In the genomic region with DNA sequence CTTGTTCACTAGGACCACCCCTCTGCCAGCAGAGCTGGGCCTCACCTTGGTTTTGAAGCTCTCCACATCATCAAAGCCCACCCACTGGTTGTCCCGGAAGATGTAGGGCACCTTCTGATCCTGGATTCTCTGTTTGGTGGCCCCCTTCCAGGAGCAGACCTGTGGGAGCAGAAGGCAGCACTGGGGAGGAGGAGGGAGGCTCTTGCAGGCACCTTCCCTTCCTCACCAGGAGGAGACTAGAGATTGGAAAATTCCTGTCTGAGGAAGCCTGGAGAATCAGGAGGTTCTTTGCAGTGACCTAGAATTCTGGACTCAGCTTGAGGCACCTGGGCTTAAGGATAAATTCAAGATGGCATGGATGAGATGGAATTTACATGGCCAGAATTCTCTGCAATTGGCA, we compare ENCODE assay signal across 41 cellular contexts. TPM values are rescaled to one million over a fixed set of nuclear protein-coding genes. Genes with fewer than 3 reads are reported as not detected.
"Had no signal": no experiment of that assay in that cellular context is flagged by ENCODE, and none has a peak within 500 bp of the region (broad histone marks: within the 10 kb centered on the region; RNA-seq: fewer than 3 reads in every experiment).

No MANE protein-coding gene starts in this region.

- H3K4me3 Mint-ChIP-seq: activated CD4-positive, alpha-beta memory T cell treated with anti-CD3 and anti-CD28 coated beads, Interleukin-2, amount 10 ng/mL, durations not matched to agents 7 days and 5 days; activated CD4-positive, alpha-beta T cell treated with anti-CD3 and anti-CD28 coated beads for 36 hours; activated CD4-positive, alpha-beta T cell treated with anti-CD3 and anti-CD28 coated beads, Interleukin-2, amount 10 ng/mL, durations not matched to agents 7 days and 5 days; activated naive CD4-positive, alpha-beta T cell treated with anti-CD3 and anti-CD28 coated beads for 36 hours; activated naive CD8-positive, alpha-beta T cell; activated naive CD8-positive, alpha-beta T cell treated with anti-CD3 and anti-CD28 coated beads, Interleukin-2, amount 10 ng/mL, durations not matched to agents 7 days and 5 days; activated naive CD8-positive, alpha-beta T cell treated with anti-CD3 and anti-CD28 coated beads, Interleukin-2, amount 50 U/mL, for 24 hours; activated T-cell treated with anti-CD3 and anti-CD28 coated beads, Interleukin-2, amount 50 U/mL, for 4 hours; activated T-cell treated with anti-CD3 and anti-CD28 coated beads, Interleukin-2, amount 50 U/mL, for 72 hours; activated T-helper 1 cell treated with anti-CD3 and anti-CD28 coated beads, Interleukin-12 subunit alpha, Interleukin-12 subunit beta, Interleukin-2, Interleukin-4 antibody, amounts not matched to agents 30 ng/mL and 10 ng/mL and 1 ng/mL, durations not matched to agents 14 hours and 24 hours and 36 hours; activated T-helper 17 cell treated with anti-CD3 and anti-CD28 coated beads, Interleukin-2, amount 50 U/mL, for 72 hours; T-helper 1 cell treated with Interleukin-12 subunit alpha and Interleukin-12 subunit beta and Interleukin-4 antibody, amounts not matched to agents 30 μg/mL and 1 μg/mL, for 36 hours; T-helper 2 cell treated with Interferon-gamma antibody and Interleukin-4, amounts not matched to agents 5 μg/mL and 100 μg/mL, for 36 hours; WTC11 had no signal

- H3K36me3 Mint-ChIP-seq: activated naive CD8-positive, alpha-beta T cell; activated naive CD8-positive, alpha-beta T cell treated with anti-CD3 and anti-CD28 coated beads, Interleukin-2, amount 10 ng/mL, durations not matched to agents 7 days and 5 days; WTC11 had no signal

- H3K27me3 ChIP-seq: body of pancreas, breast epithelium had no signal

- H3K9me3 ChIP-seq: body of pancreas, breast epithelium had no signal

- H3K4me3 ChIP-seq: body of pancreas, breast epithelium had no signal

- H3K4me1 Mint-ChIP-seq: activated CD4-positive, alpha-beta memory T cell treated with anti-CD3 and anti-CD28 coated beads, Interleukin-2, amount 10 ng/mL, durations not matched to agents 7 days and 5 days; activated CD4-positive, alpha-beta T cell treated with anti-CD3 and anti-CD28 coated beads for 36 hours; activated CD4-positive, alpha-beta T cell treated with anti-CD3 and anti-CD28 coated beads, Interleukin-2, amount 10 ng/mL, durations not matched to agents 7 days and 5 days; activated naive CD8-positive, alpha-beta T cell treated with anti-CD3 and anti-CD28 coated beads, Interleukin-2, amount 50 U/mL, for 24 hours; activated T-helper 17 cell treated with anti-CD3 and anti-CD28 coated beads, Interleukin-2, amount 50 U/mL, for 72 hours had no signal

- H3K36me3 ChIP-seq: brain microvascular endothelial cell, breast epithelium, WERI-Rb-1 had no signal

- H3K9me3 Mint-ChIP-seq: activated CD4-positive, alpha-beta memory T cell treated with anti-CD3 and anti-CD28 coated beads, Interleukin-2, amount 10 ng/mL, durations not matched to agents 7 days and 5 days; activated CD4-positive, alpha-beta T cell treated with anti-CD3 and anti-CD28 coated beads, Interleukin-2, amount 10 ng/mL, durations not matched to agents 7 days and 5 days; activated naive CD4-positive, alpha-beta T cell treated with anti-CD3 and anti-CD28 coated beads for 36 hours; activated naive CD8-positive, alpha-beta T cell treated with anti-CD3 and anti-CD28 coated beads, Interleukin-2, amount 10 ng/mL, durations not matched to agents 7 days and 5 days; activated naive CD8-positive, alpha-beta T cell treated with anti-CD3 and anti-CD28 coated beads, Interleukin-2, amount 50 U/mL, for 24 hours; activated T-cell treated with anti-CD3 and anti-CD28 coated beads, Interleukin-2, amount 50 U/mL, for 4 hours; activated T-cell treated with anti-CD3 and anti-CD28 coated beads, Interleukin-2, amount 50 U/mL, for 72 hours; activated T-helper 1 cell treated with anti-CD3 and anti-CD28 coated beads, Interleukin-12 subunit alpha, Interleukin-12 subunit beta, Interleukin-2, Interleukin-4 antibody, amounts not matched to agents 30 ng/mL and 10 ng/mL and 1 ng/mL, durations not matched to agents 14 hours and 24 hours and 36 hours; activated T-helper 17 cell treated with anti-CD3 and anti-CD28 coated beads, Interleukin-2, amount 50 U/mL, for 72 hours; T-helper 1 cell treated with Interleukin-12 subunit alpha and Interleukin-12 subunit beta and Interleukin-4 antibody, amounts not matched to agents 30 μg/mL and 1 μg/mL, for 36 hours; T-helper 2 cell treated with Interferon-gamma antibody and Interleukin-4, amounts not matched to agents 5 μg/mL and 100 μg/mL, for 36 hours; WTC11 had no signal

- H3K27ac ChIP-seq: body of pancreas, brain microvascular endothelial cell, breast epithelium, WERI-Rb-1 had no signal

- DNase-seq: activated CD4-positive, alpha-beta memory T cell treated with anti-CD3 and anti-CD28 coated beads, Interleukin-2, amount 10 ng/mL, durations not matched to agents 7 days and 5 days; activated CD4-positive, alpha-beta T cell treated with anti-CD3 and anti-CD28 coated beads for 1 hour; activated CD4-positive, alpha-beta T cell treated with anti-CD3 and anti-CD28 coated beads for 36 hours; activated CD4-positive, alpha-beta T cell treated with anti-CD3 and anti-CD28 coated beads for 48 hours; activated CD4-positive, alpha-beta T cell treated with anti-CD3 and anti-CD28 coated beads, Interleukin-2, amount 10 ng/mL, durations not matched to agents 7 days and 5 days; activated CD4-positive, alpha-beta T cell treated with anti-CD3 and anti-CD28 coated beads, Interleukin-2, amount 50 U/mL, for 48 hours; activated CD4-positive, CD25-positive, alpha-beta regulatory T cell; activated CD8-positive, alpha-beta memory T cell treated with anti-CD3 and anti-CD28 coated beads, Interleukin-2, amount 50 U/mL, for 4 hours; activated effector memory CD4-positive, alpha-beta T cell treated with anti-CD3 and anti-CD28 coated beads, Interleukin-2, amount 50 U/mL, for 16 hours; activated gamma-delta T cell treated with Interleukin-2 at 50 U/mL for 16 hours; activated naive CD4-positive, alpha-beta T cell; activated naive CD4-positive, alpha-beta T cell treated with anti-CD3 and anti-CD28 coated beads, Interleukin-2, amount 50 U/mL, for 16 hours; activated naive CD8-positive, alpha-beta T cell treated with anti-CD3 and anti-CD28 coated beads, Interleukin-2, amount 10 ng/mL, durations not matched to agents 7 days and 5 days; activated naive CD8-positive, alpha-beta T cell treated with anti-CD3 and anti-CD28 coated beads, Interleukin-2, amount 50 U/mL, for 24 hours; activated T-cell treated with anti-CD3 and anti-CD28 coated beads for 4 hours; activated T-cell treated with anti-CD3 and anti-CD28 coated beads, Interleukin-2, amount 50 U/mL, for 1 hour; activated T-cell treated with anti-CD3 and anti-CD28 coated beads, Interleukin-2, amount 50 U/mL, for 4 hours; activated T-cell treated with anti-CD3 and anti-CD28 coated beads, Interleukin-2, amount 50 U/mL, for 72 hours; amygdala; aorta; body of pancreas; brain microvascular endothelial cell; central memory CD4-positive, alpha-beta T cell; cerebellar nuclear complex; SW 1271; T-helper 1 cell; T-helper 2 cell; T-helper 9 cell; WERI-Rb-1 had no signal

- ATAC-seq: activated CD4-positive, alpha-beta T cell treated with anti-CD3 and anti-CD28 coated beads for 36 hours; activated CD4-positive, CD25-positive, alpha-beta regulatory T cell treated with anti-CD3 and anti-CD28 coated beads, Interleukin-2, amount 50 U/mL, for 24 hours; activated naive CD8-positive, alpha-beta T cell treated with anti-CD3 and anti-CD28 coated beads, Interleukin-2, amount 50 U/mL, for 24 hours; activated T-cell treated with anti-CD3 and anti-CD28 coated beads, Interleukin-2, amount 50 U/mL, for 4 hours; activated T-cell treated with anti-CD3 and anti-CD28 coated beads, Interleukin-2, amount 50 U/mL, for 72 hours; activated T-helper 17 cell treated with anti-CD3 and anti-CD28 coated beads, Interleukin-2, amount 50 U/mL, for 72 hours; body of pancreas; WTC11 had no signal

- H3K27ac Mint-ChIP-seq: activated CD4-positive, alpha-beta memory T cell treated with anti-CD3 and anti-CD28 coated beads, Interleukin-2, amount 10 ng/mL, durations not matched to agents 7 days and 5 days; activated CD4-positive, alpha-beta T cell treated with anti-CD3 and anti-CD28 coated beads for 36 hours; activated CD4-positive, alpha-beta T cell treated with anti-CD3 and anti-CD28 coated beads, Interleukin-2, amount 10 ng/mL, durations not matched to agents 7 days and 5 days; activated naive CD4-positive, alpha-beta T cell treated with anti-CD3 and anti-CD28 coated beads for 36 hours; activated naive CD8-positive, alpha-beta T cell; activated naive CD8-positive, alpha-beta T cell treated with anti-CD3 and anti-CD28 coated beads, Interleukin-2, amount 10 ng/mL, durations not matched to agents 7 days and 5 days; activated naive CD8-positive, alpha-beta T cell treated with anti-CD3 and anti-CD28 coated beads, Interleukin-2, amount 50 U/mL, for 24 hours; activated T-cell treated with anti-CD3 and anti-CD28 coated beads, Interleukin-2, amount 50 U/mL, for 72 hours; activated T-helper 1 cell treated with anti-CD3 and anti-CD28 coated beads, Interleukin-12 subunit alpha, Interleukin-12 subunit beta, Interleukin-2, Interleukin-4 antibody, amounts not matched to agents 30 ng/mL and 10 ng/mL and 1 ng/mL, durations not matched to agents 14 hours and 24 hours and 36 hours; activated T-helper 17 cell treated with anti-CD3 and anti-CD28 coated beads, Interleukin-2, amount 50 U/mL, for 72 hours; T-helper 1 cell treated with Interleukin-12 subunit alpha and Interleukin-12 subunit beta and Interleukin-4 antibody, amounts not matched to agents 30 μg/mL and 1 μg/mL, for 36 hours; T-helper 2 cell treated with Interferon-gamma antibody and Interleukin-4, amounts not matched to agents 5 μg/mL and 100 μg/mL, for 36 hours; WTC11 had no signal

RNA-seq across cellular contexts. Expression of gene CHIT1, which starts 10.3 kb away (rescaled TPM):
- total RNA-seq: astrocyte, cardiac septum had no signal

RNA-seq across cellular contexts. Expression of gene CHI3L1, which starts 32.7 kb away (rescaled TPM):
- total RNA-seq: activated CD4-positive, alpha-beta memory T cell treated with anti-CD3 and anti-CD28 coated beads, Interleukin-2, amount 10 ng/mL, durations not matched to agents 7 days and 5 days; activated CD4-positive, alpha-beta T cell treated with anti-CD3 and anti-CD28 coated beads, Interleukin-2, amount 10 ng/mL, durations not matched to agents 7 days and 5 days; activated CD8-positive, alpha-beta memory T cell treated with anti-CD3 and anti-CD28 coated beads for 36 hours; activated T-cell treated with anti-CD3 and anti-CD28 coated beads, Interleukin-2, amount 50 U/mL, for 4 hours; activated T-cell treated with anti-CD3 and anti-CD28 coated beads, Interleukin-2, amount 50 U/mL, for 72 hours; activated T-helper 1 cell treated with anti-CD3 and anti-CD28 coated beads, Interleukin-12 subunit alpha, Interleukin-12 subunit beta, Interleukin-2, Interleukin-4 antibody, amounts not matched to agents 30 ng/mL and 10 ng/mL and 1 ng/mL, durations not matched to agents 14 hours and 24 hours and 36 hours; activated T-helper 17 cell treated with anti-CD3 and anti-CD28 coated beads, Interleukin-2, amount 50 U/mL, for 72 hours had no signal

RNA-seq across cellular contexts. Expression of gene MYBPH, which starts 43.5 kb away (rescaled TPM):
- total RNA-seq: activated CD4-positive, alpha-beta memory T cell treated with anti-CD3 and anti-CD28 coated beads, Interleukin-2, amount 10 ng/mL, durations not matched to agents 7 days and 5 days; activated CD4-positive, alpha-beta T cell treated with anti-CD3 and anti-CD28 coated beads for 36 hours; activated CD4-positive, alpha-beta T cell treated with anti-CD3 and anti-CD28 coated beads, Interleukin-2, amount 10 ng/mL, durations not matched to agents 7 days and 5 days; activated CD8-positive, alpha-beta memory T cell treated with anti-CD3 and anti-CD28 coated beads for 36 hours; activated naive CD4-positive, alpha-beta T cell treated with anti-CD3 and anti-CD28 coated beads for 36 hours; activated naive CD8-positive, alpha-beta T cell treated with anti-CD3 and anti-CD28 coated beads, Interleukin-2, amount 10 ng/mL, durations not matched to agents 7 days and 5 days; activated T-cell treated with anti-CD3 and anti-CD28 coated beads, Interleukin-2, amount 50 U/mL, for 4 hours; activated T-cell treated with anti-CD3 and anti-CD28 coated beads, Interleukin-2, amount 50 U/mL, for 72 hours; activated T-helper 1 cell treated with anti-CD3 and anti-CD28 coated beads, Interleukin-12 subunit alpha, Interleukin-12 subunit beta, Interleukin-2, Interleukin-4 antibody, amounts not matched to agents 30 ng/mL and 10 ng/mL and 1 ng/mL, durations not matched to agents 14 hours and 24 hours and 36 hours; activated T-helper 17 cell treated with anti-CD3 and anti-CD28 coated beads, Interleukin-2, amount 50 U/mL, for 72 hours; aorta; astrocyte; body of pancreas; cardiac septum; WTC11 had no signal
- polyA plus RNA-seq: aorta had no signal
